15 cellular contexts compared by ENCODE assay signal in genomic region chr1:166868639-166869038, GRCh38.
"Had no signal": no experiment of that assay in that cellular context is flagged by ENCODE, and none has a peak within 500 bp of the region (broad histone marks: within the 10 kb centered on the region; RNA-seq: fewer than 3 reads in every experiment).

No MANE protein-coding gene starts in this region.

- H3K27me3 Mint-ChIP-seq: type B pancreatic cell had no signal

- H3K4me3 ChIP-seq: colonic mucosa, hepatocyte, SK-N-MC, suprapubic skin had no signal

- H3K4me3 Mint-ChIP-seq: type B pancreatic cell had no signal

- H3K9me3 ChIP-seq: colonic mucosa, suprapubic skin had no signal

- H3K27ac Mint-ChIP-seq: type B pancreatic cell had no signal

- ATAC-seq: activated CD4-positive, CD25-positive, alpha-beta regulatory T cell treated with anti-CD3 and anti-CD28 coated beads, Interleukin-2, amount 50 U/mL, for 24 hours; esophagus mucosa; left lobe of liver had no signal

- H3K9me3 Mint-ChIP-seq: type B pancreatic cell had no signal

- H3K36me3 ChIP-seq: colonic mucosa had no signal

- H3K27ac ChIP-seq: colonic mucosa, hepatocyte, SK-N-MC, suprapubic skin had no signal

- H3K27me3 ChIP-seq: colonic mucosa, hepatocyte, suprapubic skin had no signal

- DNase-seq: activated effector memory CD4-positive, alpha-beta T cell treated with Interleukin-2 at 50 U/mL for 16 hours; activated naive CD4-positive, alpha-beta T cell treated with anti-CD3 and anti-CD28 coated beads, Interleukin-2, amount 50 U/mL, for 16 hours; caudate nucleus; colonic mucosa; islet precursor cell; stimulated activated CD4-positive, alpha-beta T cell treated with anti-CD3 and anti-CD28 coated beads, Interleukin-2, amount 100 ng/mL, for 48 hours; stimulated activated naive CD4-positive, alpha-beta T cell; T-helper 9 cell had no signal

- H3K4me1 ChIP-seq: colonic mucosa had no signal
